In the genomic region with DNA sequence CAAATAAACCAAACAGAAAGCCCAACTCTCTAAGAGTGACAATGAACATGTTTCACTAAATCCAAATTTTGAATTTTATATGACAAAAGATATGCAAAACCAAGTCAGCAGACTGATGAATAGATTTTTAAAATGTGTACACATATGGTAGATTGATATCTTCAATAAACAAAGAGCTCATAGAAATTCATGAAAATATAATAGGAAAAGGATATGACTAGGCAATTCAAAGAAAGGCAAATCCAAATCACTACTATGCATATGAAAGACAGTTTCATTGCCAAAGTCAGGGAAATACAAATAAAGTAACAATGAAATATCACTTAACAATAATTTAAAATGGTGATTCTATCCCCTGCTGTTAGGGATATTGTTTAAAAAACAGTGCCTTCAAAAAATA, we compare ENCODE assay signal across 27 cellular contexts.
"Had no signal": no experiment of that assay in that cellular context is flagged by ENCODE, and none has a peak within 500 bp of the region (broad histone marks: within the 10 kb centered on the region; RNA-seq: fewer than 3 reads in every experiment).

No MANE protein-coding gene starts in this region.

- DNase-seq: stimulated activated CD4-positive, alpha-beta T cell treated with anti-CD3 and anti-CD28 coated beads, Interleukin-2, amount 100 ng/mL, for 48 hours; stimulated activated CD4-positive, alpha-beta T cell treated with anti-CD3 and anti-CD28 coated beads, Interleukin-4, amount 100 ng/mL, for 1 hour; stimulated activated CD4-positive, alpha-beta T cell treated with anti-CD3 and anti-CD28 coated beads, Interleukin-4, amount 100 ng/mL, for 24 hours; stimulated activated CD4-positive, alpha-beta T cell treated with anti-CD3 and anti-CD28 coated beads, Interleukin-4, amount 100 ng/mL, for 4 hours; stimulated activated CD8-positive, alpha-beta memory T cell treated with anti-CD3 and anti-CD28 coated beads, Interleukin-4, amount 100 ng/mL, for 48 hours; stimulated activated naive B cell treated with anti-CD40 and anti-IgM and Interleukin-4, amounts not matched to agents 10 μg/mL and 1 μg/mL and 100 μg/mL, for 72 hours; stimulated activated naive CD4-positive, alpha-beta T cell; stimulated activated naive CD4-positive, alpha-beta T cell treated with Interleukin-2 at 50 U/mL for 16 hours; stimulated activated naive CD8-positive, alpha-beta T cell treated with anti-CD3 and anti-CD28 coated beads, Interleukin-15, amount 100 ng/mL, for 72 hours; stimulated activated naive CD8-positive, alpha-beta T cell treated with anti-CD3 and anti-CD28 coated beads, Interleukin-15, Interleukin-2, amounts not matched to agents 100 U/mL and 50 U/mL, for 24 hours; stomach; substantia nigra; testis; thyroid gland; tibial artery; transverse colon; trophoblast cell; upper lobe of left lung; upper lobe of right lung; uterus had no signal

- H3K4me3 ChIP-seq: stomach, suprapubic skin, testis, thoracic aorta, thyroid gland, tibial artery, tibial nerve, transverse colon, upper lobe of left lung, upper lobe of right lung, uterus, vagina had no signal

- H3K4me1 ChIP-seq: stomach, suprapubic skin, testis, thyroid gland, tibial artery, tibial nerve, transverse colon, upper lobe of left lung, upper lobe of right lung, uterus, vagina had no signal

- H3K27me3 ChIP-seq: stomach, suprapubic skin, testis, thyroid gland, tibial artery, tibial nerve, transverse colon, upper lobe of left lung, upper lobe of right lung, uterus, vagina had no signal

- H3K36me3 ChIP-seq: stomach, suprapubic skin, thoracic aorta, thyroid gland, tibial artery, tibial nerve, transverse colon, upper lobe of left lung, upper lobe of right lung, uterus, vagina had no signal

- ATAC-seq: stimulated activated effector memory CD8-positive, alpha-beta T cell treated with anti-CD3 and anti-CD28 coated beads, Interleukin-12 subunit alpha, Interleukin-12 subunit beta, amount 100 ng/mL, for 72 hours; stimulated activated memory B cell treated with anti-CD40 and anti-IgM and Interleukin-4, amounts not matched to agents 10 μg/mL and 1 μg/mL and 100 μg/mL, for 72 hours; stimulated activated naive B cell treated with anti-CD40 and anti-IgM and Interleukin-4, amounts not matched to agents 10 μg/mL and 1 μg/mL and 100 μg/mL, for 72 hours; stimulated activated naive CD8-positive, alpha-beta T cell treated with anti-CD3 and anti-CD28 coated beads, Interleukin-15, amount 100 ng/mL, for 72 hours; stimulated activated naive CD8-positive, alpha-beta T cell treated with anti-CD3 and anti-CD28 coated beads, Interleukin-15, Interleukin-2, amounts not matched to agents 100 U/mL and 50 U/mL, for 24 hours; upper lobe of right lung had no signal

- H3K27ac ChIP-seq: stomach, suprapubic skin, testis, thoracic aorta, thyroid gland, tibial artery, tibial nerve, transverse colon, upper lobe of left lung, upper lobe of right lung, uterus, vagina had no signal

- FAIRE-seq: urothelium cell line had no signal

- H3K9me3 ChIP-seq: stomach, suprapubic skin, testis, thoracic aorta, thyroid gland, tibial artery, tibial nerve, transverse colon, upper lobe of left lung, upper lobe of right lung, uterus, vagina had no signal
